Comparison of ENCODE assay signal across 8 cellular contexts in genomic region chr19:45496349-45496953, GRCh38. TPM values are rescaled to one million over a fixed set of nuclear protein-coding genes. Genes with fewer than 3 reads are reported as not detected.
A peak's percentile ranks its signal among the peaks of the same experiment; 100 is the strongest.
DNase-seq lines count a peak whose midpoint lies in the region; ATAC-seq and TF ChIP-seq lines count a peak whose summit lies in the region.

No MANE protein-coding gene starts in this region.

- no peak for ATAC-seq in GM21526 (IDR thresholded peaks at IDR 0.05; ENCODE audit: low FRiP score, unreplicated experiment)

- no peaks in the 10 kb centered on the region for H3K9me3 ChIP-seq in smooth muscle cell (replicated peaks; ENCODE audit: low read depth)

- TF ChIP-seq CTCF in smooth muscle cell (IDR thresholded peaks at IDR 0.05; ENCODE audit: borderline replicate concordance, insufficient read depth, poor library complexity, severe bottlenecking) = no peak

- H2AFZ ChIP-seq in smooth muscle cell (ENCODE audit: low read depth) = peak overlapping the region; percentile 42

- H3K79me2 ChIP-seq in smooth muscle cell (ENCODE audit: low read depth) = no peaks in the 10 kb centered on the region

- peaks cover 11% of the 10 kb centered on the region for H3K4me1 ChIP-seq in smooth muscle cell (ENCODE audit: low read depth)

- H3K27ac ChIP-seq in smooth muscle cell (ENCODE audit: low read depth) = no peak overlapping the region

- H3K27me3 ChIP-seq in smooth muscle cell (ENCODE audit: low read depth) = peaks cover 27% of the 10 kb centered on the region

- 3% methylated on average over 24 of the region's 54 CpGs for WGBS in smooth muscle cell (ENCODE audit: low lambda C conversion rate)

- H4K20me1 ChIP-seq in smooth muscle cell (ENCODE audit: low read depth) = peaks cover 8% of the 10 kb centered on the region

- H3F3A ChIP-seq in smooth muscle cell (ENCODE audit: low read depth) = no peaks in the 10 kb centered on the region

- peak overlapping the region; percentile 66 for H3K4me3 ChIP-seq in smooth muscle cell

- H3K4me2 ChIP-seq in smooth muscle cell = peak overlapping the region; percentile 92

- peak; percentile 45 for DNase-seq in CD1c-positive myeloid dendritic cell (ENCODE audit: extremely low spot score)
- DNase-seq in HCEC 1CT = peak; percentile 4
- DNase-seq in OCI-M1 (lab: John Stamatoyannopoulos, UW) = peak; percentile 68
- peak; percentile 69 for DNase-seq in astrocyte of the hippocampus (ENCODE audit: low read depth, low spot score)
- peak; percentile 67 for DNase-seq in iPS-NIHi11 (ENCODE audit: low spot score)
- DNase-seq in smooth muscle cell (lab: John Stamatoyannopoulos, UW; ENCODE audit: unreplicated experiment) = peak; percentile 53
- DNase-seq in SW480 (ENCODE audit: low spot score) = no peak

- H3K9ac ChIP-seq in smooth muscle cell (ENCODE audit: low read depth) = no peak overlapping the region

- no peaks in the 10 kb centered on the region for H3K36me3 ChIP-seq in smooth muscle cell (ENCODE audit: low read depth)

RNA-seq across cellular contexts. Expression of gene RTN2, which starts 0.4 kb away (rescaled TPM):
- total RNA-seq in smooth muscle cell = 6.3 and 20.5 TPM in 2 replicates
- 24.4 and 28.0 TPM in 2 replicates for polyA plus RNA-seq in smooth muscle cell

RNA-seq across cellular contexts. Expression of gene PPM1N, which starts 1.8 kb away (rescaled TPM):
- 0.58 TPM in 1 of 2 replicates, not detected in the other for total RNA-seq in smooth muscle cell
- 0.16 and 1.3 TPM in 2 replicates for polyA plus RNA-seq in smooth muscle cell

RNA-seq across cellular contexts. Expression of gene VASP, which starts 10.8 kb away (rescaled TPM):
- total RNA-seq in smooth muscle cell = 75.8 and 83.8 TPM in 2 replicates
- 73.6 and 107 TPM in 2 replicates for polyA plus RNA-seq in smooth muscle cell

RNA-seq across cellular contexts. Expression of gene FOSB, which starts 28.7 kb away (rescaled TPM):
- 171 and 186 TPM in 2 replicates for total RNA-seq in smooth muscle cell
- polyA plus RNA-seq in smooth muscle cell = 178 and 299 TPM in 2 replicates
